ENCODE assay signal across 8 cellular contexts in genomic region chr13:40994581-40995230, GRCh38. TPM values are rescaled to one million over a fixed set of nuclear protein-coding genes. Genes with fewer than 3 reads are reported as not detected.
DNase-seq lines count a peak whose midpoint lies in the region; ATAC-seq and TF ChIP-seq lines count a peak whose summit lies in the region.

No MANE protein-coding gene starts in this region.

- intact Hi-C loops in left lung (cut with DNase I): loop anchor here in 1 of 2 donors (10.0 kb wide), 1 partner anchor 60 kb away; no protein-coding TSS in a partner anchor

- H3K36me3 ChIP-seq in GM06990 (ENCODE audit: control insufficient read depth, insufficient read depth, low read length): peaks cover 1% of the 10 kb centered on the region; the same call in 1 of the 2 replicates
- H3K36me3 ChIP-seq in Karpas-422 (ENCODE audit: insufficient read depth, low read length): peaks cover 37% of the 10 kb centered on the region
- H3K36me3 ChIP-seq in left lung: peaks cover 0 to 6% of the 10 kb centered on the region in 2 donors
- H3K36me3 ChIP-seq in gastroesophageal sphincter: peaks cover 0 to 3% of the 10 kb centered on the region in 2 donors

- WGBS in gastroesophageal sphincter (ENCODE audit: low coverage in 1 of 2), 2 donors: 72 to 80% methylated on average over 5 to 6 of the region's 6 CpGs

- H3K27ac ChIP-seq in Karpas-422 (ENCODE audit: low read length) (peak overlapping the region; percentile 23), left lung (peak overlapping the region; percentile 39 to 69), gastroesophageal sphincter (no peak overlapping the region)

- TF ChIP-seq POLR2A in gastroesophageal sphincter (IDR thresholded peaks at IDR 0.05): no peak

- no peak overlapping the region for H3K9ac ChIP-seq in Karpas-422 (ENCODE audit: low read length)

- H3K4me3 ChIP-seq in GM06990 (replicated peaks; ENCODE audit: low read depth, low read length) (peak overlapping the region; percentile 50), Karpas-422 (ENCODE audit: low read length) (no peak overlapping the region), left lung (no peak overlapping the region), gastroesophageal sphincter (no peak overlapping the region)

- peaks cover 100% of the 10 kb centered on the region for H3K79me2 ChIP-seq in Karpas-422 (ENCODE audit: low read length)

- no peaks in the 10 kb centered on the region for H3K9me2 ChIP-seq in Karpas-422 (replicated peaks; ENCODE audit: insufficient read depth, low read length)

- peaks cover 45% of the 10 kb centered on the region for H3K4me1 ChIP-seq in Karpas-422 (ENCODE audit: low read length)
- peaks cover 5 to 89% of the 10 kb centered on the region in 2 donors for H3K4me1 ChIP-seq in left lung
- peaks cover 0 to 22% (median 3%) of the 10 kb centered on the region in 3 donors for H3K4me1 ChIP-seq in gastroesophageal sphincter

- peak overlapping the region; percentile 12 for H3K4me2 ChIP-seq in Karpas-422 (ENCODE audit: low read depth, low read length, poor library complexity, severe bottlenecking)

- no peak for TF ChIP-seq EP300 in gastroesophageal sphincter (IDR thresholded peaks at IDR 0.05)

- ATAC-seq in GM21526 (IDR thresholded peaks at IDR 0.05; ENCODE audit: low FRiP score, unreplicated experiment) (peak; percentile 60), left lung (peak; percentile 71), gastroesophageal sphincter (no peak)

- H2AFZ ChIP-seq in Karpas-422 (ENCODE audit: low read length): no peak overlapping the region

- DNase-seq in GM06990 (ENCODE audit: extremely low read depth, insufficient read length) (peak; percentile 59), Karpas-422 (no peak), left lung (no peak), NCI-H226 (no peak), NCI-H1694 treated with DMSO at 0.1 percent for 48 hours (lab: John Stamatoyannopoulos, UW) (no peak), GM19240 (ENCODE audit: insufficient read length, low spot score) (no peak)

- H3K9me3 ChIP-seq in Karpas-422 (ENCODE audit: low read length) (no peaks in the 10 kb centered on the region), left lung (no peaks in the 10 kb centered on the region), gastroesophageal sphincter (no peaks in the 10 kb centered on the region)

- TF ChIP-seq CTCF in GM06990 (IDR thresholded peaks at IDR 0.05; ENCODE audit: insufficient read depth, low read length, poor library complexity, severe bottlenecking): no peak
- no peak for TF ChIP-seq CTCF in left lung (IDR thresholded peaks at IDR 0.05)
- no peak for TF ChIP-seq CTCF in gastroesophageal sphincter (IDR thresholded peaks at IDR 0.05)

- H4K20me1 ChIP-seq in Karpas-422 (ENCODE audit: insufficient read depth, low read depth, low read length): 0 out of 2 replicates have a peak, but pooled peaks cover 4% of the 10 kb centered on the region

- no peaks in the 10 kb centered on the region for H3K27me3 ChIP-seq in GM06990 (replicated peaks; ENCODE audit: control insufficient read depth, insufficient read depth, low read length)
- H3K27me3 ChIP-seq in Karpas-422 (ENCODE audit: low read length): no peaks in the 10 kb centered on the region
- no peaks in the 10 kb centered on the region for H3K27me3 ChIP-seq in left lung
- H3K27me3 ChIP-seq in gastroesophageal sphincter: no peaks in the 10 kb centered on the region

RNA-seq across cellular contexts. Expression of gene ELF1, which starts 24.4 kb away (rescaled TPM):
- total RNA-seq in Karpas-422 (2014; rRNA removed; shearing (Covaris generic); ENCODE audit: low replicate concordance): 66.1 and 84.0 TPM in 2 replicates
- 10 to 100 TPM; 58.5 to 84.6 TPM for total RNA-seq in left lung
- total RNA-seq in gastroesophageal sphincter: 10 to 100 TPM; 58.2 to 86.6 (median 69.3) TPM

Comparison
In these comparisons a context has a peak if more than half of its experiments do, and no peak if none do; other contexts are left out.
1. H3K27ac ChIP-seq: peak in Karpas-422 (single experiment) and left lung (2 of 2); none in gastroesophageal sphincter (0 of 4).